9 cellular contexts compared by ENCODE assay signal in genomic region chr6:128518531-128519131, GRCh38. TPM values are rescaled to one million over a fixed set of nuclear protein-coding genes. Genes with fewer than 3 reads are reported as not detected.
DNase-seq lines count a peak whose midpoint lies in the region; ATAC-seq and TF ChIP-seq lines count a peak whose summit lies in the region.
"Had no signal": no experiment of that assay in that cellular context is flagged by ENCODE, and none has a peak within 500 bp of the region (broad histone marks: within the 10 kb centered on the region; RNA-seq: fewer than 3 reads in every experiment).

No MANE protein-coding gene starts in this region.

- H3K56ac ChIP-seq in H9 (ENCODE audit: insufficient read length, low read depth, low read length), result no peak overlapping the region

- peaks cover 18% of the 10 kb centered on the region for H3K23me2 ChIP-seq in H9 (ENCODE audit: insufficient read length, low read depth, low read length, poor library complexity, severe bottlenecking)

- no peaks in the 10 kb centered on the region for H3K4me1 ChIP-seq in H9 (ENCODE audit: insufficient read depth, low read length)
- H3K4me1 ChIP-seq in gastrocnemius medialis, result peaks cover 27 to 35% of the 10 kb centered on the region in 2 donors

- H3K9me3 Mint-ChIP-seq in H9, result no peaks in the 10 kb centered on the region; a peak in 1 of 5 replicates
- no peaks in the 10 kb centered on the region for H3K9me3 Mint-ChIP-seq in T-cell

- no peak overlapping the region for H2AK5ac ChIP-seq in H9 (ENCODE audit: insufficient read length, low read length)

- H3T11ph ChIP-seq in H9 (ENCODE audit: low read length), result no peak overlapping the region

- H2BK20ac ChIP-seq in H9 (ENCODE audit: low read depth, low read length, poor library complexity, severe bottlenecking), result no peak overlapping the region

- peak overlapping the region; percentile 94 for H3K9ac ChIP-seq in H9 (ENCODE audit: extremely low read depth, insufficient read length, low read length)

- H3K79me2 ChIP-seq in H9 (ENCODE audit: insufficient read depth, low read length), result peaks cover 18% of the 10 kb centered on the region; the same call in 1 of the 2 replicates

- H2BK5ac ChIP-seq in H9 (ENCODE audit: insufficient read length, low read length), result no peak overlapping the region

- no peak for TF ChIP-seq POLR2A in gastrocnemius medialis (IDR thresholded peaks at IDR 0.05)

- H3K18ac ChIP-seq in H9 (ENCODE audit: insufficient read length, low read depth, low read length), result no peak overlapping the region

- H3K27me3 Mint-ChIP-seq in H9 (ENCODE audit: low read depth) (peaks cover 1% of the 10 kb centered on the region; the same call in 1 of the 2 replicates), T-cell (peaks cover 19 to 62% of the 10 kb centered on the region in 2 donors)

- H3K4me3 Mint-ChIP-seq in H9 (peak overlapping the region; percentile 95 to 98), T-cell (peak overlapping the region; percentile 87 to 97 (median 90))

- no peak overlapping the region for H2AFZ ChIP-seq in H9 (ENCODE audit: low read length)

- H4K5ac ChIP-seq in H9 (ENCODE audit: insufficient read length, low read depth, low read length), result no peak overlapping the region

- H3K14ac ChIP-seq in H9 (ENCODE audit: insufficient read depth, low read length), result no peak overlapping the region

- H4K91ac ChIP-seq in H9 (ENCODE audit: insufficient read length, low read depth, low read length), result no peak overlapping the region

- ATAC-seq in T-cell (replicated peaks in 1 of 4) (no peak), gastrocnemius medialis (no peak), GM19328 (IDR thresholded peaks at IDR 0.05; ENCODE audit: unreplicated experiment) (no peak), HG03469 (IDR thresholded peaks at IDR 0.05; ENCODE audit: unreplicated experiment) (no peak), HG03432 (IDR thresholded peaks at IDR 0.05; ENCODE audit: unreplicated experiment) (no peak)

- no peaks in the 10 kb centered on the region for H3K79me1 ChIP-seq in H9 (ENCODE audit: insufficient read depth, low read depth, low read length, poor library complexity, severe bottlenecking)

- no CpG with 5 or more reads among the region's 20 CpGs for WGBS in H9 (ENCODE audit: extremely low coverage, insufficient read length, low lambda C conversion rate)

- H3K9me3 ChIP-seq in H9 (ENCODE audit: control insufficient read depth, low read depth, low read length) (no peaks in the 10 kb centered on the region), gastrocnemius medialis (no peaks in the 10 kb centered on the region)
- H3K9me3 ChIP-seq: neutrophil had no signal

- no peak overlapping the region for H3K23ac ChIP-seq in H9 (ENCODE audit: insufficient read length, low read depth, low read length)

- DNase-seq in H9, result no peak
- no peak for DNase-seq in T-cell
- DNase-seq in globus pallidus (ENCODE audit: low spot score), result peak; percentile 54
- DNase-seq in gastrocnemius medialis, result no peak
- no peak for DNase-seq in SIG-M5 (lab: John Stamatoyannopoulos, UW)

- no peak for TF ChIP-seq CTCF in H9 (conservative IDR thresholded peaks at IDR 0.05)
- no peak for TF ChIP-seq CTCF in gastrocnemius medialis (IDR thresholded peaks at IDR 0.05 in 4 of 5, conservative IDR thresholded peaks at IDR 0.05 in 1 of 5)

- no peaks in the 10 kb centered on the region; a peak in 1 of 7 replicates for H3K36me3 Mint-ChIP-seq in H9 (ENCODE audit: insufficient read depth in 1 of 3, low read depth in 3 of 3)
- H3K36me3 Mint-ChIP-seq in T-cell, result no peaks in the 10 kb centered on the region

- no peak overlapping the region for H2BK15ac ChIP-seq in H9 (ENCODE audit: low read depth, low read length)

- H3K36me3 ChIP-seq in gastrocnemius medialis, result no peaks in the 10 kb centered on the region
- H3K36me3 ChIP-seq: neutrophil had no signal

- H3K27ac Mint-ChIP-seq in H9 (no peak overlapping the region), T-cell (no peak overlapping the region)

- no peak overlapping the region for H2BK12ac ChIP-seq in H9 (ENCODE audit: insufficient read length, low read depth, low read length)

- H3K4me2 ChIP-seq in H9 (ENCODE audit: insufficient read depth, insufficient read length, low read length), result peak overlapping the region; percentile 91

- H4K20me1 ChIP-seq in H9 (ENCODE audit: control insufficient read depth, insufficient read depth, insufficient read length), result no peaks in the 10 kb centered on the region

- in situ Hi-C loops in gastrocnemius medialis (cut with MboI; ENCODE audit: low sequenced_read_pairs in 4 of 4), result no loop called here

- intact Hi-C loops in gastrocnemius medialis (cut with DNase I; ENCODE audit: low total_unique reads), result no loop called here

- H3K27ac ChIP-seq in H9 (ENCODE audit: insufficient read length, low read depth, low read length), result no peak overlapping the region
- peak overlapping the region; percentile 93 to 98 (median 96) for H3K27ac ChIP-seq in gastrocnemius medialis
- H3K27ac ChIP-seq: neutrophil had no signal

- H3K4me1 Mint-ChIP-seq in H9 (peaks cover 30 to 34% of the 10 kb centered on the region in 2 experiments), T-cell (peaks cover 22 to 23% (median 23%) of the 10 kb centered on the region in 3 donors)

- POLR2A ChIA-PET in T-cell (lab: Charles Lee), result interaction anchor here in 1 of 2 donors (0.5 kb wide), 1 partner anchor 663 kb away, joined by 3 read pairs; no protein-coding TSS in a partner anchor

- CTCF ChIA-PET in T-cell (lab: Charles Lee), result no interaction called here

- H3K4me3 ChIP-seq in gastrocnemius medialis, result peak overlapping the region; percentile 69 to 97 (median 90)

- H3K27me3 ChIP-seq in H9 (ENCODE audit: insufficient read depth, low read length) (no peaks in the 10 kb centered on the region), gastrocnemius medialis (no peaks in the 10 kb centered on the region)

- H2BK120ac ChIP-seq in H9 (ENCODE audit: low read depth, low read length, poor library complexity, severe bottlenecking), result no peak overlapping the region

- H4K8ac ChIP-seq in H9 (replicated peaks; ENCODE audit: insufficient read length, low read depth, low read length), result no peak overlapping the region

- H3K4ac ChIP-seq in H9 (ENCODE audit: low read depth, low read length), result no peak overlapping the region

RNA-seq across cellular contexts. Expression of gene PTPRK, which starts 1.8 kb away (rescaled TPM):
- 44.4 and 47.9 TPM in 2 replicates for total RNA-seq in H9 (2021)
- 10 to 100 TPM in 1 of 5 donors, 1 to 10 TPM in 4; 2.1 to 11.1 (median 7.3) TPM for total RNA-seq in T-cell
- 10 to 100 TPM in 2 of 4 donors, 1 to 10 TPM in 2; 7.3 to 22.9 (median 13.0) TPM for total RNA-seq in gastrocnemius medialis
